14 cellular contexts compared by ENCODE assay signal in genomic region chr1:36163426-36163825, GRCh38. TPM values are rescaled to one million over a fixed set of nuclear protein-coding genes. Genes with fewer than 3 reads are reported as not detected.
DNase-seq lines count a peak whose midpoint lies in the region; ATAC-seq and TF ChIP-seq lines count a peak whose summit lies in the region.
"Had no signal": no experiment of that assay in that cellular context is flagged by ENCODE, and none has a peak within 500 bp of the region (broad histone marks: within the 10 kb centered on the region; RNA-seq: fewer than 3 reads in every experiment).

No MANE protein-coding gene starts in this region.

- no peak for TF ChIP-seq EP300 in esophagus muscularis mucosa (IDR thresholded peaks at IDR 0.05)

- H3K36me3 Mint-ChIP-seq in activated CD4-positive, alpha-beta T cell treated with anti-CD3 and anti-CD28 coated beads, Interleukin-2, amount 10 ng/mL, durations not matched to agents 7 days and 5 days (ENCODE audit: low read depth) = peaks cover 63% of the 10 kb centered on the region

- no peak for TF ChIP-seq CTCF in VCaP (conservative IDR thresholded peaks at IDR 0.05)
- TF ChIP-seq CTCF in esophagus muscularis mucosa (IDR thresholded peaks at IDR 0.05) = no peak
- TF ChIP-seq CTCF in gastrocnemius medialis (IDR thresholded peaks at IDR 0.05 in 4 of 5, conservative IDR thresholded peaks at IDR 0.05 in 1 of 5) = no peak

- intact Hi-C loops in esophagus muscularis mucosa (cut with DNase I) (no loop called here), gastrocnemius medialis (cut with DNase I; ENCODE audit: low total_unique reads) (no loop called here), sciatic nerve (cut with DNase I) (no loop called here)

- no peak for ATAC-seq in gastrocnemius medialis
- ATAC-seq in sciatic nerve = no peak
- no peak for ATAC-seq in GM19455 (IDR thresholded peaks at IDR 0.05; ENCODE audit: unreplicated experiment)
- ATAC-seq: A549, HepG2, Panc1 had no signal

- in situ Hi-C loops in gastrocnemius medialis (cut with MboI; ENCODE audit: low sequenced_read_pairs in 4 of 4) = no loop called here

- H3K27me3 ChIP-seq in esophagus muscularis mucosa (no peaks in the 10 kb centered on the region), gastrocnemius medialis (no peaks in the 10 kb centered on the region)

- H3K9me3 ChIP-seq in esophagus muscularis mucosa (no peaks in the 10 kb centered on the region), gastrocnemius medialis (no peaks in the 10 kb centered on the region)
- H3K9me3 ChIP-seq: A549 had no signal

- H3K9me3 Mint-ChIP-seq in activated CD4-positive, alpha-beta T cell treated with anti-CD3 and anti-CD28 coated beads, Interleukin-2, amount 10 ng/mL, durations not matched to agents 7 days and 5 days = no peaks in the 10 kb centered on the region

- peaks cover 74% of the 10 kb centered on the region for H3K4me1 Mint-ChIP-seq in activated CD4-positive, alpha-beta T cell treated with anti-CD3 and anti-CD28 coated beads, Interleukin-2, amount 10 ng/mL, durations not matched to agents 7 days and 5 days

- H3K4me3 Mint-ChIP-seq in activated CD4-positive, alpha-beta T cell treated with anti-CD3 and anti-CD28 coated beads, Interleukin-2, amount 10 ng/mL, durations not matched to agents 7 days and 5 days = no peak overlapping the region

- DNase-seq in activated CD4-positive, alpha-beta T cell treated with anti-CD3 and anti-CD28 coated beads, Interleukin-2, amount 10 ng/mL, durations not matched to agents 7 days and 5 days = no peak
- no peak for DNase-seq in activated CD4-positive, alpha-beta T cell treated with anti-CD3 and anti-CD28 coated beads, Interleukin-2, amount 50 U/mL, for 1 hour
- DNase-seq in esophagus muscularis mucosa (ENCODE audit: extremely low spot score) = no peak
- no peak for DNase-seq in gastrocnemius medialis
- DNase-seq in sciatic nerve (ENCODE audit: low spot score) = no peak
- no peak for DNase-seq in stimulated activated CD4-positive, alpha-beta T cell treated with anti-CD3 and anti-CD28 coated beads, Interleukin-15, amount 100 ng/mL, for 24 hours
- DNase-seq: foreskin fibroblast, NCI-H1092 treated with DMSO at 0.1 percent for 48 hours had no signal

- H3K4me3 ChIP-seq in esophagus muscularis mucosa = no peak overlapping the region
- no peak overlapping the region for H3K4me3 ChIP-seq in gastrocnemius medialis
- H3K4me3 ChIP-seq: A549 had no signal

- CTCF ChIA-PET in activated CD4-positive, alpha-beta T cell treated with anti-CD3 and anti-CD28 coated beads, Interleukin-2, amount 10 ng/mL, durations not matched to agents 7 days and 5 days (lab: Charles Lee) = interaction anchor here (1.0 to 6.1 kb wide), 4 partner anchors 13 to 60 kb away, joined by 3 to 85 read pairs (median 10); partner anchors contain the start of genes THRAP3 and TRAPPC3

- peaks cover 99% of the 10 kb centered on the region in 4 donors for H3K4me1 ChIP-seq in esophagus muscularis mucosa
- H3K4me1 ChIP-seq in gastrocnemius medialis = peaks cover 88 to 92% of the 10 kb centered on the region in 2 donors

- H3K27me3 Mint-ChIP-seq in activated CD4-positive, alpha-beta T cell treated with anti-CD3 and anti-CD28 coated beads, Interleukin-2, amount 10 ng/mL, durations not matched to agents 7 days and 5 days = no peaks in the 10 kb centered on the region

- H3K36me3 ChIP-seq in esophagus muscularis mucosa = peaks cover 0 to 32% (median 6%) of the 10 kb centered on the region in 4 donors
- no peaks in the 10 kb centered on the region for H3K36me3 ChIP-seq in gastrocnemius medialis

- POLR2A ChIA-PET in activated CD4-positive, alpha-beta T cell treated with anti-CD3 and anti-CD28 coated beads, Interleukin-2, amount 10 ng/mL, durations not matched to agents 7 days and 5 days (lab: Charles Lee) = interaction anchor here (0.5 to 0.8 kb wide), 2 partner anchors 21 to 194 kb away, joined by 3 to 8 read pairs; no protein-coding TSS in a partner anchor

- H3K27ac ChIP-seq in VCaP (peak overlapping the region; percentile 98), esophagus muscularis mucosa (replicated peaks in 1 of 4) (peak overlapping the region; percentile 97 to 99 (median 98)), gastrocnemius medialis (peak overlapping the region; percentile 96 to 100 (median 99))

- peak overlapping the region; percentile 96 for H3K27ac Mint-ChIP-seq in activated CD4-positive, alpha-beta T cell treated with anti-CD3 and anti-CD28 coated beads, Interleukin-2, amount 10 ng/mL, durations not matched to agents 7 days and 5 days

- TF ChIP-seq POLR2A in esophagus muscularis mucosa (IDR thresholded peaks at IDR 0.05; ENCODE audit: low read depth) = no peak
- TF ChIP-seq POLR2A in gastrocnemius medialis (IDR thresholded peaks at IDR 0.05) = no peak

RNA-seq across cellular contexts. Expression of gene MAP7D1, which starts 7.5 kb away (rescaled TPM):
- total RNA-seq in activated CD4-positive, alpha-beta T cell treated with anti-CD3 and anti-CD28 coated beads, Interleukin-2, amount 10 ng/mL, durations not matched to agents 7 days and 5 days = 100 to 1,000 TPM; 209 to 226 TPM
- 100 to 1,000 TPM; 162 to 263 (median 225) TPM for total RNA-seq in esophagus muscularis mucosa
- total RNA-seq in gastrocnemius medialis = 100 to 1,000 TPM; 376 to 967 (median 474) TPM
- total RNA-seq in sciatic nerve = 123 TPM

RNA-seq across cellular contexts. Expression of gene TRAPPC3, which starts 14.1 kb away (rescaled TPM):
- total RNA-seq in activated CD4-positive, alpha-beta T cell treated with anti-CD3 and anti-CD28 coated beads, Interleukin-2, amount 10 ng/mL, durations not matched to agents 7 days and 5 days = 10 to 100 TPM; 57.5 to 59.3 TPM
- total RNA-seq in esophagus muscularis mucosa = 100 to 1,000 TPM in 3 of 4 donors, 10 to 100 TPM in 1; 97.9 to 164 (median 122) TPM
- total RNA-seq in gastrocnemius medialis = 10 to 100 TPM; 57.5 to 72.4 (median 63.5) TPM
- total RNA-seq in sciatic nerve = 46.8 TPM

RNA-seq across cellular contexts. Expression of gene COL8A2, which starts 38.4 kb away (rescaled TPM):
- not detected for total RNA-seq in activated CD4-positive, alpha-beta T cell treated with anti-CD3 and anti-CD28 coated beads, Interleukin-2, amount 10 ng/mL, durations not matched to agents 7 days and 5 days
- total RNA-seq in esophagus muscularis mucosa = 10 to 100 TPM; 20.7 to 57.4 (median 34.7) TPM
- total RNA-seq in gastrocnemius medialis = 1 to 10 TPM in 1 of 4 donors, under 1 TPM in 3; 0.61 to 1.6 (median 0.81) TPM
- 47.3 TPM for total RNA-seq in sciatic nerve
- total RNA-seq: T-helper 1 cell treated with Interleukin-12 subunit alpha and Interleukin-12 subunit beta and Interleukin-4 antibody, amounts not matched to agents 30 ng/mL and 1 ng/mL, for 36 hours had no signal

Comparison
In these comparisons a context has a peak if more than half of its experiments do, and no peak if none do; other contexts are left out.
1. RNA of gene COL8A2, which starts 38.4 kb away (total RNA-seq): 47.3 TPM in sciatic nerve (single experiment) and 20.7 to 57.4 TPM in esophagus muscularis mucosa; 0.61 to 1.6 TPM in gastrocnemius medialis and not detected in activated CD4-positive, alpha-beta T cell treated with anti-CD3 and anti-CD28 coated beads, Interleukin-2, amount 10 ng/mL, durations not matched to agents 7 days and 5 days; every median in the first group is over 4 times any median in the second.
2. Peak in every context shown above with its lines, with median percentiles within 50 percentile points of each other: H3K27ac ChIP-seq.